In the genomic region with DNA sequence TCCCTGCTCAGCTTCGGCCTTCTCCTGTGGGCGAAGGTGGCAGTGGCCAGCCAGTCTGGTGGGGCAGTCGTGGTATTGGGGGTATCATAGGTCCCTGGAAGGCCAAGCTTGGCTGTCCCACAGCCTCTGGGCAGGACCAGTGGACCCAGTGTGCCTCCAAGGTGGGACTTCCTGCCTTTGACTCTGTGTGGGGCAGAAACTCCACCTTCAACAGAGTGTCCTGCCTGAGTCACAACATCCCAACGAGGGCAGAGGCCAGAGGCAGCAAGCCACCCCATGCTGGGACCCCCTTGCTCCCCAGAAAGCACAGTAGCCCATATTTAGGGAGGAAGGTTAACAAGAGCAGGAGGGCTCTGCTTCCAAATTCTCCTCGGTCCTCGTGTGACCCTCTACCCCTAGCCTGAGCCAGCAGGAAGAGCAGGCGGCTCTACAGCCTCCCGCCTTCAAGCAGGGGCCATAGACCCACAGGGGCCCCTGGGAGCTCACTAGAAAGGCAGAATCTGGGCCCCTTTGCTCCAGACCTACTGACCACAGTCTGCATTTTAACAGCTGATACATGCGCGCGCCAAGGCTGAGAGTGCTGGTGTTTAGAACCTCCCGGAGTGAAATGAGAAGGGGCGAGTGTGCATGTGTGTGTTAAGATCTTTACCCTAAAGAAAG, we compare ENCODE assay signal across 26 cellular contexts.
"Had no signal": no experiment of that assay in that cellular context is flagged by ENCODE, and none has a peak within 500 bp of the region (broad histone marks: within the 10 kb centered on the region; RNA-seq: fewer than 3 reads in every experiment).

No MANE protein-coding gene starts in this region.

- H3K4me2 ChIP-seq: neural progenitor cell had no signal

- H3K9ac ChIP-seq: neural progenitor cell had no signal

- H3K27me3 ChIP-seq: neural progenitor cell, ovary, right atrium auricular region had no signal

- FAIRE-seq: islet of Langerhans, kidney had no signal

- DNase-seq: head of caudate nucleus; hippocampal formation; immature natural killer cell; kidney; left colon; left lung; lower lobe of right lung; mammary epithelial cell; mesenchymal stem cell; naive thymus-derived CD8-positive, alpha-beta T cell; ovary; stimulated activated CD4-positive, alpha-beta T cell treated with anti-CD3 and anti-CD28 coated beads, Interleukin-12 subunit alpha, Interleukin-12 subunit beta, amount 100 ng/mL, for 4 hours; stimulated activated CD4-positive, alpha-beta T cell treated with anti-CD3 and anti-CD28 coated beads, Interleukin-15, amount 100 ng/mL, for 24 hours; stimulated activated CD4-positive, alpha-beta T cell treated with anti-CD3 and anti-CD28 coated beads, Interleukin-2, amount 100 ng/mL, for 24 hours; stimulated activated CD4-positive, alpha-beta T cell treated with anti-CD3 and anti-CD28 coated beads, Interleukin-4, amount 100 ng/mL, for 1 hour; stimulated activated naive B cell treated with anti-CD40 and anti-IgM and Interleukin-4, amounts not matched to agents 10 μg/mL and 1 μg/mL and 100 μg/mL, for 72 hours; stimulated activated naive CD8-positive, alpha-beta T cell treated with anti-CD3 and anti-CD28 coated beads, Interleukin-15, Interleukin-2, amounts not matched to agents 100 U/mL and 50 U/mL, for 24 hours; tibial artery; trophoblast cell had no signal

- H3K36me3 ChIP-seq: left lung, lower lobe of right lung, neural progenitor cell, ovary, right atrium auricular region, suprapubic skin, thoracic aorta, tibial artery had no signal

- H3K4me3 ChIP-seq: left lung, lower lobe of right lung, neural progenitor cell, ovary, right atrium auricular region, skin epidermis, suprapubic skin, thoracic aorta, tibial artery had no signal

- ATAC-seq: left colon; left lung; lower lobe of right lung; naive thymus-derived CD8-positive, alpha-beta T cell; sciatic nerve; stimulated activated naive B cell treated with anti-CD40 and anti-IgM and Interleukin-4, amounts not matched to agents 10 μg/mL and 1 μg/mL and 100 μg/mL, for 72 hours; stimulated activated naive CD8-positive, alpha-beta T cell treated with anti-CD3 and anti-CD28 coated beads, Interleukin-15, Interleukin-2, amounts not matched to agents 100 U/mL and 50 U/mL, for 24 hours had no signal

- H3K27ac ChIP-seq: left lung, lower lobe of right lung, neural progenitor cell, ovary, right atrium auricular region, skin epidermis, suprapubic skin, thoracic aorta, tibial artery had no signal

- H3K9me3 ChIP-seq: left lung, lower lobe of right lung, ovary, right atrium auricular region, suprapubic skin, thoracic aorta, tibial artery had no signal

- H2AFZ ChIP-seq: neural progenitor cell had no signal

- H3K4me1 ChIP-seq: left lung, lower lobe of right lung, suprapubic skin had no signal
